20 cellular contexts compared by ENCODE assay signal in genomic region chr1:64839270-64839669, GRCh38.
DNase-seq lines count a peak whose midpoint lies in the region; ATAC-seq, FAIRE-seq and TF ChIP-seq lines count a peak whose summit lies in the region.
"Had no signal": no experiment of that assay in that cellular context is flagged by ENCODE, and none has a peak within 500 bp of the region (broad histone marks: within the 10 kb centered on the region; RNA-seq: fewer than 3 reads in every experiment).

No MANE protein-coding gene starts in this region.

- dilution Hi-C loops in endothelial cell of umbilical vein (cut with MboI; ENCODE audit: extremely low pct_ligation_motif_present, low sequenced_read_pairs) = no loop called here

- DNase-seq in activated T-cell treated with anti-CD3 and anti-CD28 coated beads, Interleukin-2, amount 50 U/mL, for 24 hours = no peak
- no peak for DNase-seq in activated T-cell treated with anti-CD3 and anti-CD28 coated beads, Interleukin-2, amount 50 U/mL, for 1 hour
- DNase-seq in endothelial cell of umbilical vein (ENCODE audit: low read depth, low spot score) (no peak), gastrocnemius medialis (no peak), GM19240 (ENCODE audit: insufficient read length, low spot score) (no peak)
- no peak for DNase-seq in stimulated activated CD4-positive, alpha-beta T cell treated with anti-CD3 and anti-CD28 coated beads, Interleukin-4, amount 100 ng/mL, for 1 hour
- DNase-seq: KBM-7, NCI-H1105 treated with DMSO at 0.1 percent for 48 hours, NCI-H1694, NCI-H2081 treated with DMSO at 0.1 percent for 48 hours, OCI-M1, SHP77 had no signal

- no peak overlapping the region for H2AFZ ChIP-seq in endothelial cell of umbilical vein (ENCODE audit: low read depth, low read length)

- H3K4me2 ChIP-seq in endothelial cell of umbilical vein (ENCODE audit: insufficient read depth, low read length) = no peak overlapping the region
- H3K4me2 ChIP-seq: A549; BLaER1 treated with 17β-estradiol and CSF1 and Interleukin-3, amounts not matched to agents 10 nM and 100 nM had no signal

- H3K4me1 ChIP-seq in HEK293 (ENCODE audit: control insufficient read depth, insufficient read depth, low read length) = no peaks in the 10 kb centered on the region
- peaks cover 58% of the 10 kb centered on the region for H3K4me1 ChIP-seq in endothelial cell of umbilical vein (ENCODE audit: control insufficient read depth, extremely low read depth, insufficient read depth, low read length)
- peaks cover 26 to 27% of the 10 kb centered on the region in 2 donors for H3K4me1 ChIP-seq in gastrocnemius medialis

- H3K4me3 ChIP-seq in HEK293 (ENCODE audit: low read depth, low read length) (no peak overlapping the region), endothelial cell of umbilical vein (replicated peaks in 1 of 3; ENCODE audit: insufficient read depth in 1 of 3, low read depth in 1 of 3, low read length in 3 of 3) (no peak overlapping the region), gastrocnemius medialis (no peak overlapping the region)
- H3K4me3 ChIP-seq: A549; BLaER1 treated with 17β-estradiol and CSF1 and Interleukin-3, amounts not matched to agents 10 nM and 100 nM had no signal

- H3K27me3 ChIP-seq in endothelial cell of umbilical vein (ENCODE audit: control insufficient read depth in 2 of 2, insufficient read depth in 2 of 2, low read length in 2 of 2) = no peaks in the 10 kb centered on the region
- no peaks in the 10 kb centered on the region for H3K27me3 ChIP-seq in gastrocnemius medialis
- H3K27me3 ChIP-seq: BLaER1 treated with 17β-estradiol and CSF1 and Interleukin-3, amounts not matched to agents 10 nM and 100 nM had no signal

- peaks cover 93% of the 10 kb centered on the region for H3K36me3 Mint-ChIP-seq in activated T-cell treated with anti-CD3 and anti-CD28 coated beads, Interleukin-2, amount 50 U/mL, for 24 hours (ENCODE audit: low read depth)

- no peak overlapping the region for H3K4me3 Mint-ChIP-seq in activated T-cell treated with anti-CD3 and anti-CD28 coated beads, Interleukin-2, amount 50 U/mL, for 24 hours

- H4K20me1 ChIP-seq in endothelial cell of umbilical vein (replicated peaks; ENCODE audit: control insufficient read depth, extremely low read depth, insufficient read depth, low read length) = no peaks in the 10 kb centered on the region

- POLR2A ChIA-PET in HEK293 (lab: Yijun Ruan, JAX) (interaction anchor here (1.4 kb wide), 1 partner anchor 126 kb away, joined by 3 read pairs; no protein-coding TSS in a partner anchor), endothelial cell of umbilical vein (lab: Charles Lee) (no interaction called here)

- peaks cover 4% of the 10 kb centered on the region for H3K4me1 Mint-ChIP-seq in activated T-cell treated with anti-CD3 and anti-CD28 coated beads, Interleukin-2, amount 50 U/mL, for 24 hours (ENCODE audit: low read depth)

- no peaks in the 10 kb centered on the region for H3K9me3 Mint-ChIP-seq in activated T-cell treated with anti-CD3 and anti-CD28 coated beads, Interleukin-2, amount 50 U/mL, for 24 hours

- peaks cover 5 to 80% of the 10 kb centered on the region in 2 experiments; a peak in 2 of 3 replicates for H3K36me3 ChIP-seq in HEK293 (ENCODE audit: control insufficient read depth in 2 of 2, insufficient read depth in 1 of 2, low read length in 2 of 2)
- H3K36me3 ChIP-seq in endothelial cell of umbilical vein (ENCODE audit: control insufficient read depth in 2 of 2, extremely low read depth in 1 of 2, insufficient read depth in 2 of 2, low read length in 2 of 2) = peaks cover 4 to 43% of the 10 kb centered on the region in 2 experiments
- peaks cover 7 to 78% of the 10 kb centered on the region in 2 donors for H3K36me3 ChIP-seq in gastrocnemius medialis

- TF ChIP-seq POLR2A in endothelial cell of umbilical vein (IDR thresholded peaks at IDR 0.05; ENCODE audit: low read depth, low read length) (no peak), gastrocnemius medialis (IDR thresholded peaks at IDR 0.05) (no peak)

- no peaks in the 10 kb centered on the region for H3K9me1 ChIP-seq in endothelial cell of umbilical vein (replicated peaks; ENCODE audit: control insufficient read depth, extremely low read depth, insufficient read depth, low read length)

- no peak overlapping the region for H3K27ac ChIP-seq in HEK293 (ENCODE audit: extremely low read depth, low read depth, low read length)
- peak overlapping the region; percentile 33 for H3K27ac ChIP-seq in endothelial cell of umbilical vein (ENCODE audit: insufficient read depth, low read depth, low read length)
- peak overlapping the region; percentile 72 to 88 (median 80) for H3K27ac ChIP-seq in gastrocnemius medialis
- H3K27ac ChIP-seq: A549; BLaER1 treated with 17β-estradiol and CSF1 and Interleukin-3, amounts not matched to agents 10 nM and 100 nM had no signal

- in situ Hi-C loops in gastrocnemius medialis (cut with MboI; ENCODE audit: low sequenced_read_pairs in 4 of 4) = no loop called here

- no peak for TF ChIP-seq CTCF in HEK293 (tag by site-specific recombination; IDR thresholded peaks at IDR 0.05)
- no peak for TF ChIP-seq CTCF in endothelial cell of umbilical vein (IDR thresholded peaks at IDR 0.05; ENCODE audit: extremely low read depth in 1 of 2, insufficient read depth in 1 of 2, low read depth in 1 of 2, low read length in 2 of 2)
- no peak for TF ChIP-seq CTCF in gastrocnemius medialis (IDR thresholded peaks at IDR 0.05 in 4 of 5, conservative IDR thresholded peaks at IDR 0.05 in 1 of 5)

- no peaks in the 10 kb centered on the region for H3K9me3 ChIP-seq in HEK293 (ENCODE audit: control insufficient read depth, insufficient read depth, low read depth, low read length)
- no peaks in the 10 kb centered on the region for H3K9me3 ChIP-seq in endothelial cell of umbilical vein (replicated peaks; ENCODE audit: control insufficient read depth, insufficient read depth, low read length)
- H3K9me3 ChIP-seq in gastrocnemius medialis = no peaks in the 10 kb centered on the region
- H3K9me3 ChIP-seq: A549; BLaER1 treated with 17β-estradiol and CSF1 and Interleukin-3, amounts not matched to agents 10 nM and 100 nM had no signal

- intact Hi-C loops in endothelial cell of umbilical vein (cut with micrococcal nuclease) = loop anchor here (10.0 kb wide), 1 partner anchor 846 kb away; no protein-coding TSS in a partner anchor
- intact Hi-C loops in gastrocnemius medialis (cut with DNase I; ENCODE audit: low total_unique reads) = no loop called here

- H3K79me2 ChIP-seq in endothelial cell of umbilical vein (ENCODE audit: control insufficient read depth, insufficient read depth, low read length) = no peaks in the 10 kb centered on the region

- H3K27me3 Mint-ChIP-seq in activated T-cell treated with anti-CD3 and anti-CD28 coated beads, Interleukin-2, amount 50 U/mL, for 24 hours = no peaks in the 10 kb centered on the region

- H3K9ac ChIP-seq in endothelial cell of umbilical vein (replicated peaks; ENCODE audit: extremely low read depth, insufficient read depth, low read length) = no peak overlapping the region
- H3K9ac ChIP-seq: BLaER1 treated with 17β-estradiol and CSF1 and Interleukin-3, amounts not matched to agents 10 nM and 100 nM had no signal

- FAIRE-seq in endothelial cell of umbilical vein (lab: Jason Lieb, UNC) = no peak
- FAIRE-seq: A549, D721Med, GM12891, H1, HepG2 had no signal

- CTCF ChIA-PET in HEK293 (lab: Yijun Ruan, JAX) = interaction anchor here (0.7 kb wide), 1 partner anchor 46 kb away, joined by 3 read pairs; no protein-coding TSS in a partner anchor
- CTCF ChIA-PET in endothelial cell of umbilical vein (lab: Charles Lee) = no interaction called here

- peak overlapping the region; percentile 65 for H3K27ac Mint-ChIP-seq in activated T-cell treated with anti-CD3 and anti-CD28 coated beads, Interleukin-2, amount 50 U/mL, for 24 hours

- ATAC-seq in gastrocnemius medialis = peak in 1 of 2 donors; percentile 3
- no peak for ATAC-seq in GM18520 (IDR thresholded peaks at IDR 0.05; ENCODE audit: unreplicated experiment)
- ATAC-seq: A549, HepG2 had no signal

- no TSS peak for BruUV-seq in endothelial cell of umbilical vein (replicated peaks; lab: Mats Ljungman, UMichigan)

TF ChIP-seq in HEK293, 187 proteins besides CTCF, POLR2A, EP300 and RAD21:
- TF ChIP-seq ZNF843 (tag by site-specific recombination; IDR thresholded peaks at IDR 0.05) (no peak), ZNF10 (tag by site-specific recombination; IDR thresholded peaks at IDR 0.05) (0 out of 2 replicates have a peak, but pooled peaks have one; percentile 9)

TF ChIP-seq in endothelial cell of umbilical vein, 7 proteins besides CTCF, POLR2A, EP300 and RAD21:
- TF ChIP-seq MAX (IDR thresholded peaks at IDR 0.05; ENCODE audit: insufficient read depth, insufficient read length) = no peak
- no peak for TF ChIP-seq MYC (IDR thresholded peaks at IDR 0.05; ENCODE audit: low read depth, low read length)
- no peak for TF ChIP-seq JUN (IDR thresholded peaks at IDR 0.05; ENCODE audit: borderline replicate concordance, insufficient read depth, insufficient read length, low read depth)
- TF ChIP-seq GATA2 (IDR thresholded peaks at IDR 0.05; ENCODE audit: insufficient read depth, insufficient read length, low read depth, low read length) = no peak
- TF ChIP-seq EZH2 (IDR thresholded peaks at IDR 0.05; ENCODE audit: borderline replicate concordance, low read depth, low read length, severe bottlenecking) = no peak
- no peak for TF ChIP-seq POLR2AphosphoS5 (IDR thresholded peaks at IDR 0.05; ENCODE audit: insufficient read depth, low read depth, low read length)
- TF ChIP-seq FOS (IDR thresholded peaks at IDR 0.05; ENCODE audit: borderline replicate concordance, insufficient read depth, low read length) = no peak
